In genomic region chr18:13623871-13624270, GRCh38 we compare ENCODE assay signal across 21 cellular contexts.
"Had no signal": no experiment of that assay in that cellular context is flagged by ENCODE, and none has a peak within 500 bp of the region (broad histone marks: within the 10 kb centered on the region; RNA-seq: fewer than 3 reads in every experiment).

No MANE protein-coding gene starts in this region.

- H3K4me1 ChIP-seq: gastrocnemius medialis, pancreas, transverse colon had no signal

- H3K27me3 ChIP-seq: gastrocnemius medialis, heart left ventricle, pancreas, transverse colon had no signal

- H3K27ac ChIP-seq: brain microvascular endothelial cell, coronary artery, gastrocnemius medialis, heart left ventricle, neutrophil, pancreas, transverse colon, WERI-Rb-1 had no signal

- H3K36me3 ChIP-seq: brain microvascular endothelial cell, pancreas, transverse colon, WERI-Rb-1 had no signal

- DNase-seq: activated CD4-positive, alpha-beta T cell treated with anti-CD3 and anti-CD28 coated beads, Interleukin-2, amount 50 U/mL, for 4 hours; activated naive CD4-positive, alpha-beta T cell treated with Interleukin-2 at 50 U/mL for 16 hours; activated naive CD8-positive, alpha-beta T cell treated with anti-CD3 and anti-CD28 coated beads, Interleukin-2, amount 10 ng/mL, durations not matched to agents 7 days and 5 days; activated T-cell treated with anti-CD3 and anti-CD28 coated beads for 4 hours; brain microvascular endothelial cell; effector CD4-positive, alpha-beta T cell; gastrocnemius medialis; heart left ventricle; left ventricle myocardium superior; mesenchymal stem cell; naive thymus-derived CD8-positive, alpha-beta T cell; stimulated activated CD4-positive, alpha-beta T cell treated with anti-CD3 and anti-CD28 coated beads, Interleukin-4, amount 100 ng/mL, for 24 hours; SW 1271; transverse colon; WERI-Rb-1 had no signal

- H3K4me3 ChIP-seq: coronary artery, gastrocnemius medialis, heart left ventricle, pancreas, transverse colon had no signal

- ATAC-seq: esophagus mucosa; gastrocnemius medialis; heart left ventricle; left ventricle myocardium superior; naive thymus-derived CD8-positive, alpha-beta T cell; sciatic nerve; stimulated activated effector memory CD8-positive, alpha-beta T cell treated with anti-CD3 and anti-CD28 coated beads, Interleukin-12 subunit alpha, Interleukin-12 subunit beta, amount 100 ng/mL, for 72 hours had no signal

- H3K9me3 ChIP-seq: gastrocnemius medialis, heart left ventricle, neutrophil, pancreas, transverse colon had no signal
